ENCODE assay signal across 25 cellular contexts in the genomic region with DNA sequence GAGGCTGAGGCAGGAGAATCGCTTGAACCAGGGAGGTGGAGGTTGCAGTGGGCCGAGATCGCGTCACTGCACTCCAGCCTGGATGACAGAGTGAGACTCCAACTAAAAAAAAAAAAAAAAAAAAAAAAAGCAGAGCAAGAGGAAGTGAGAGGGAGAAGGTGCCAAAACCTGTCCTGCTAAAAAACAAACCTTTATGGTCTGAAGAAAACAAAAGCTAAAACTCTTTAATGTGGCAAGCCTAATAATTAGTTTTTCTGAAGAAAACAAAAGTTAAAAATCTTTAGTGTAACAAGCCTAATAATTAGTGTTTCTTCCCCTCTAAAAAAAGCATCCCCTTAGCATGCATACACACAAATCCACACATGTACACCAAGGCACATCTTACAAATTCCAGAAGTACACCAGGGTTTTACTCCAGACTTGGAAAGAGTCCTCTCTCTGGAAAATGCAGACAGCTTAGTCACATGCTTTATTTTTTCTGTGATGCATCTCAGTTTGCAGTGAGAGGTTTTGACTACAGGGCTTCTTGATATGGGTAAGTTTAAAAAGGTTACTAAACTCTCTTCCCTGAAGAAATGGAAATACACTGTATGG.
DNase-seq lines count a peak whose midpoint lies in the region; ATAC-seq, FAIRE-seq and TF ChIP-seq lines count a peak whose summit lies in the region.
"Had no signal": no experiment of that assay in that cellular context is flagged by ENCODE, and none has a peak within 500 bp of the region (broad histone marks: within the 10 kb centered on the region; RNA-seq: fewer than 3 reads in every experiment).

No MANE protein-coding gene starts in this region.

- no peak for ATAC-seq in effector memory CD8-positive, alpha-beta T cell (replicated peaks)
- no peak for ATAC-seq in thoracic aorta (ENCODE audit: insufficient number of reproducible peaks, low FRiP score, low read depth)
- ATAC-seq: GM23338, PC-3 had no signal

- FAIRE-seq in HTR-8/SVneo (lab: Jason Lieb, UNC): no peak
- FAIRE-seq: A204.1 had no signal

- intact Hi-C loops in vagina (cut with DNase I): no loop called here

- peak overlapping the region; percentile 33 to 44 for H3K4me3 Mint-ChIP-seq in effector memory CD8-positive, alpha-beta T cell
- H3K4me3 Mint-ChIP-seq: GM23338, H9 had no signal

- H3K9me3 Mint-ChIP-seq in effector memory CD8-positive, alpha-beta T cell: no peaks in the 10 kb centered on the region
- H3K9me3 Mint-ChIP-seq: CD4-positive, alpha-beta memory T cell; GM23338; H9 had no signal

- H3K4me3 ChIP-seq in thoracic aorta: no peak overlapping the region
- no peak overlapping the region for H3K4me3 ChIP-seq in vagina
- H3K4me3 ChIP-seq: GM23338, MG63, SJSA1 had no signal

- TF ChIP-seq CTCF in thoracic aorta (IDR thresholded peaks at IDR 0.05) (no peak), vagina (IDR thresholded peaks at IDR 0.05) (no peak)

- H3K36me3 Mint-ChIP-seq in effector memory CD8-positive, alpha-beta T cell (ENCODE audit: insufficient read depth): peaks cover 10% of the 10 kb centered on the region

- peak overlapping the region; percentile 60 to 62 for H3K27ac ChIP-seq in thoracic aorta
- no peak overlapping the region for H3K27ac ChIP-seq in vagina
- H3K27ac ChIP-seq: SJSA1 had no signal

- no peak overlapping the region for H3K27ac Mint-ChIP-seq in effector memory CD8-positive, alpha-beta T cell
- H3K27ac Mint-ChIP-seq: GM23338, H9 had no signal

- DNase-seq in EH (ENCODE audit: low read depth) (peak; percentile 34), RPMI8226 (peak; percentile 50), thoracic aorta (ENCODE audit: low spot score) (no peak), putamen (ENCODE audit: low spot score) (no peak), vagina (ENCODE audit: extremely low spot score in 2 of 2) (no peak), HTR-8/SVneo (ENCODE audit: insufficient read length, low spot score) (no peak)
- no peak for DNase-seq in effector memory CD8-positive, alpha-beta T cell
- DNase-seq: C1 segment of cervical spinal cord; Caco-2; CD4-positive, alpha-beta memory T cell; DMS79; GF-D8; H9; KG1; MG63; NCI-H2029; NCI-H446 treated with DMSO at 0.1 percent for 48 hours; NCI-H526; NCI-H82; NK-92 treated with Interleukin-12 subunit alpha and Interleukin-12 subunit beta, amount 100 ng/mL, for 24 hours; PC-3; Right ventricle myocardium superior had no signal

- H3K27me3 Mint-ChIP-seq in effector memory CD8-positive, alpha-beta T cell: no peaks in the 10 kb centered on the region
- H3K27me3 Mint-ChIP-seq: CD4-positive, alpha-beta memory T cell had no signal

- no peaks in the 10 kb centered on the region for H3K27me3 ChIP-seq in thoracic aorta (replicated peaks; ENCODE audit: insufficient read depth)
- H3K27me3 ChIP-seq in vagina: no peaks in the 10 kb centered on the region
- H3K27me3 ChIP-seq: MG63, SJSA1 had no signal

- H3K4me1 ChIP-seq in thoracic aorta (ENCODE audit: control insufficient read depth in 1 of 2, low read depth in 2 of 2): peaks cover 39 to 55% of the 10 kb centered on the region in 2 donors
- peaks cover 5% of the 10 kb centered on the region for H3K4me1 ChIP-seq in vagina
- H3K4me1 ChIP-seq: Caco-2, SJSA1 had no signal

- no peaks in the 10 kb centered on the region for H3K9me3 ChIP-seq in thoracic aorta
- no peaks in the 10 kb centered on the region for H3K9me3 ChIP-seq in vagina
- H3K9me3 ChIP-seq: Caco-2, MG63, SJSA1 had no signal

- no peak for TF ChIP-seq POLR2A in vagina (IDR thresholded peaks at IDR 0.05)

- H3K36me3 ChIP-seq in thoracic aorta: no peaks in the 10 kb centered on the region
- no peaks in the 10 kb centered on the region for H3K36me3 ChIP-seq in vagina
- H3K36me3 ChIP-seq: SJSA1 had no signal

- peaks cover 30 to 34% of the 10 kb centered on the region in 2 donors for H3K4me1 Mint-ChIP-seq in effector memory CD8-positive, alpha-beta T cell (ENCODE audit: low read depth in 2 of 2)
- H3K4me1 Mint-ChIP-seq: GM23338, H9 had no signal

Comparison
In these comparisons a context has a peak if more than half of its experiments do, and no peak if none do; other contexts are left out.
1. DNase-seq: peak in EH (single experiment) and RPMI8226 (single experiment); none in effector memory CD8-positive, alpha-beta T cell (0 of 3), thoracic aorta (single experiment), putamen (single experiment), vagina (0 of 2) and HTR-8/SVneo (single experiment).